8 cellular contexts compared by ENCODE assay signal in genomic region chr3:137946341-137946973, GRCh38.
DNase-seq lines count a peak whose midpoint lies in the region; ATAC-seq lines count a peak whose summit lies in the region.

No MANE protein-coding gene starts in this region.

- no peak overlapping the region for H3K4me3 ChIP-seq in mesenchymal stem cell (ENCODE audit: insufficient read depth in 1 of 2, low read depth in 1 of 2, low read length in 2 of 2)

- H2BK15ac ChIP-seq in mesenchymal stem cell (ENCODE audit: low read depth, poor library complexity, severe bottlenecking), result no peak overlapping the region

- no peak overlapping the region for H2BK12ac ChIP-seq in mesenchymal stem cell (ENCODE audit: low read length in 2 of 2)

- no peak overlapping the region for H3K4me3 Mint-ChIP-seq in stimulated activated naive B cell treated with anti-CD40 and anti-IgM and Interleukin-4, amounts not matched to agents 10 μg/mL and 1 μg/mL and 100 μg/mL, for 72 hours

- H3K9ac ChIP-seq in mesenchymal stem cell (ENCODE audit: low read length), result no peak overlapping the region

- H3K79me1 ChIP-seq in mesenchymal stem cell (replicated peaks; ENCODE audit: low read length, poor library complexity, severe bottlenecking), result no peaks in the 10 kb centered on the region

- H3K4me1 Mint-ChIP-seq in stimulated activated naive B cell treated with anti-CD40 and anti-IgM and Interleukin-4, amounts not matched to agents 10 μg/mL and 1 μg/mL and 100 μg/mL, for 72 hours, result peaks cover 0 to 5% of the 10 kb centered on the region in 2 donors

- H3K27me3 ChIP-seq in mesenchymal stem cell (ENCODE audit: control insufficient read depth in 1 of 2, insufficient read depth in 1 of 2, low read length in 2 of 2), result peaks cover 4 to 7% of the 10 kb centered on the region in 2 experiments

- DNase-seq in GDM1 (lab: John Stamatoyannopoulos, UW), result peak; percentile 23
- DNase-seq in NCI-H460 (ENCODE audit: extremely low read depth, low read depth), result peak; percentile 62
- DNase-seq in activated CD4-positive, alpha-beta T cell treated with anti-CD3 and anti-CD28 coated beads for 4 hours, result peak; percentile 42 to 53
- DNase-seq in effector CD4-positive, alpha-beta T cell, result peak; percentile 10
- peak; percentile 65 for DNase-seq in mesenchymal stem cell
- peak; percentile 9 for DNase-seq in stimulated activated naive B cell treated with anti-CD40 and anti-IgM and Interleukin-4, amounts not matched to agents 10 μg/mL and 1 μg/mL and 100 μg/mL, for 72 hours

- no peak overlapping the region for H3K27ac ChIP-seq in mesenchymal stem cell (ENCODE audit: low read length, poor library complexity, severe bottlenecking)

- ATAC-seq in HG03159 (IDR thresholded peaks at IDR 0.05; ENCODE audit: unreplicated experiment) (peak; percentile 78), HG03565 (IDR thresholded peaks at IDR 0.05; ENCODE audit: unreplicated experiment) (no peak)
- peak; percentile 68 to 72 for ATAC-seq in stimulated activated naive B cell treated with anti-CD40 and anti-IgM and Interleukin-4, amounts not matched to agents 10 μg/mL and 1 μg/mL and 100 μg/mL, for 72 hours (replicated peaks)

- no peak overlapping the region for H3K27ac Mint-ChIP-seq in stimulated activated naive B cell treated with anti-CD40 and anti-IgM and Interleukin-4, amounts not matched to agents 10 μg/mL and 1 μg/mL and 100 μg/mL, for 72 hours

- H3K4ac ChIP-seq in mesenchymal stem cell (ENCODE audit: low read depth in 1 of 2, low read length in 2 of 2), result no peak overlapping the region

- no peaks in the 10 kb centered on the region for H3K36me3 ChIP-seq in mesenchymal stem cell (ENCODE audit: control insufficient read depth in 1 of 2, insufficient read depth in 2 of 2, low read depth in 1 of 2, low read length in 2 of 2)

- no peak overlapping the region for H3K14ac ChIP-seq in mesenchymal stem cell (ENCODE audit: low read length in 2 of 2)

- peaks cover 5 to 8% of the 10 kb centered on the region in 2 donors for H3K27me3 Mint-ChIP-seq in stimulated activated naive B cell treated with anti-CD40 and anti-IgM and Interleukin-4, amounts not matched to agents 10 μg/mL and 1 μg/mL and 100 μg/mL, for 72 hours

- H3K9me3 Mint-ChIP-seq in stimulated activated naive B cell treated with anti-CD40 and anti-IgM and Interleukin-4, amounts not matched to agents 10 μg/mL and 1 μg/mL and 100 μg/mL, for 72 hours, result no peaks in the 10 kb centered on the region

- no peaks in the 10 kb centered on the region for H3K9me3 ChIP-seq in mesenchymal stem cell (ENCODE audit: control insufficient read depth, low read length)

- H4K91ac ChIP-seq in mesenchymal stem cell (ENCODE audit: low read length), result no peak overlapping the region

- H2BK120ac ChIP-seq in mesenchymal stem cell (ENCODE audit: low read depth, low read length), result no peak overlapping the region

- no peak overlapping the region for H3K4me2 ChIP-seq in mesenchymal stem cell (ENCODE audit: low read length, poor library complexity, severe bottlenecking)

- H2AK5ac ChIP-seq in mesenchymal stem cell (ENCODE audit: low read length, severe bottlenecking), result no peak overlapping the region

- no peak overlapping the region for H4K8ac ChIP-seq in mesenchymal stem cell (ENCODE audit: low read length)

- WGBS in mesenchymal stem cell, result 4% methylated on average over 6 of the region's 7 CpGs

- H3K4me1 ChIP-seq in mesenchymal stem cell (ENCODE audit: control insufficient read depth, insufficient read depth, low read depth, low read length), result no peaks in the 10 kb centered on the region

- H3K18ac ChIP-seq in mesenchymal stem cell (ENCODE audit: low read depth in 1 of 2, low read length in 2 of 2), result no peak overlapping the region

- H2BK5ac ChIP-seq in mesenchymal stem cell (ENCODE audit: low read depth, low read length, poor library complexity, severe bottlenecking), result no peak overlapping the region

- H3K36me3 Mint-ChIP-seq in stimulated activated naive B cell treated with anti-CD40 and anti-IgM and Interleukin-4, amounts not matched to agents 10 μg/mL and 1 μg/mL and 100 μg/mL, for 72 hours, result no peaks in the 10 kb centered on the region

- H3K23ac ChIP-seq in mesenchymal stem cell (ENCODE audit: low read length in 2 of 2), result no peak overlapping the region

- H2AFZ ChIP-seq in mesenchymal stem cell (ENCODE audit: low read depth, low read length), result no peak overlapping the region

Comparison
In these comparisons a context has a peak if more than half of its experiments do, and no peak if none do; other contexts are left out.
1. DNase-seq: peak in every context shown above with its lines; median percentile 65 in mesenchymal stem cell; 62 in NCI-H460; 48 in activated CD4-positive, alpha-beta T cell treated with anti-CD3 and anti-CD28 coated beads for 4 hours; 23 in GDM1; 10 in effector CD4-positive, alpha-beta T cell; 9 in stimulated activated naive B cell treated with anti-CD40 and anti-IgM and Interleukin-4, amounts not matched to agents 10 μg/mL and 1 μg/mL and 100 μg/mL, for 72 hours.